Comparison of ENCODE assay signal across 15 cellular contexts in genomic region chr4:16875487-16875886, GRCh38. TPM values are rescaled to one million over a fixed set of nuclear protein-coding genes. Genes with fewer than 3 reads are reported as not detected.
DNase-seq lines count a peak whose midpoint lies in the region; ATAC-seq, FAIRE-seq and TF ChIP-seq lines count a peak whose summit lies in the region.
"Had no signal": no experiment of that assay in that cellular context is flagged by ENCODE, and none has a peak within 500 bp of the region (broad histone marks: within the 10 kb centered on the region; RNA-seq: fewer than 3 reads in every experiment).

No MANE protein-coding gene starts in this region.

- H3K27ac ChIP-seq in mesenchymal stem cell (ENCODE audit: low read length, poor library complexity, severe bottlenecking), result no peak overlapping the region
- H3K27ac ChIP-seq: colonic mucosa, vagina had no signal

- no peak overlapping the region for H2BK15ac ChIP-seq in mesenchymal stem cell (ENCODE audit: low read depth, poor library complexity, severe bottlenecking)

- H3K14ac ChIP-seq in mesenchymal stem cell (ENCODE audit: low read length in 2 of 2), result no peak overlapping the region

- no peaks in the 10 kb centered on the region for H3K4me1 ChIP-seq in mesenchymal stem cell (ENCODE audit: control insufficient read depth, insufficient read depth, low read depth, low read length)
- H3K4me1 ChIP-seq: colonic mucosa, vagina had no signal

- H2AFZ ChIP-seq in mesenchymal stem cell (ENCODE audit: low read depth, low read length), result no peak overlapping the region

- H3K18ac ChIP-seq in mesenchymal stem cell (ENCODE audit: low read depth in 1 of 2, low read length in 2 of 2), result no peak overlapping the region

- no peak for FAIRE-seq in frontal cortex (lab: Jason Lieb, UNC)
- no peak for FAIRE-seq in RCC 7860 (lab: Jason Lieb, UNC)
- FAIRE-seq: small intestine had no signal

- no peak overlapping the region for H4K91ac ChIP-seq in mesenchymal stem cell (ENCODE audit: low read length)

- no peaks in the 10 kb centered on the region for H3K9me3 ChIP-seq in mesenchymal stem cell (ENCODE audit: control insufficient read depth, low read length)
- H3K9me3 ChIP-seq: colonic mucosa, vagina had no signal

- WGBS in mesenchymal stem cell, result 10% methylated on average over 2 of the region's 5 CpGs

- DNase-seq in AG09309 (ENCODE audit: low read depth) (peak; percentile 75), NB4 (ENCODE audit: low read depth) (peak; percentile 14), choroid plexus epithelial cell (ENCODE audit: low read depth) (peak; percentile 94), mesenchymal stem cell (peak; percentile 84), frontal cortex (ENCODE audit: low spot score in 2 of 2) (no peak), left colon (no peak), RCC 7860 (ENCODE audit: low spot score) (no peak)
- DNase-seq: colonic mucosa; DMS53; NCI-H1694; NCI-H510A; small intestine; stimulated activated naive CD8-positive, alpha-beta T cell treated with anti-CD3 and anti-CD28 coated beads, Interleukin-15, Interleukin-2, amounts not matched to agents 100 U/mL and 50 U/mL, for 24 hours had no signal

- H3K27me3 ChIP-seq in mesenchymal stem cell (ENCODE audit: control insufficient read depth in 1 of 2, insufficient read depth in 1 of 2, low read length in 2 of 2), result no peaks in the 10 kb centered on the region
- H3K27me3 ChIP-seq: colonic mucosa, vagina had no signal

- no peaks in the 10 kb centered on the region for H3K79me1 ChIP-seq in mesenchymal stem cell (replicated peaks; ENCODE audit: low read length, poor library complexity, severe bottlenecking)

- H3K23ac ChIP-seq in mesenchymal stem cell (ENCODE audit: low read length in 2 of 2), result no peak overlapping the region

- H3K4me3 ChIP-seq in AG09309 (ENCODE audit: control insufficient read depth, low read depth, low read length), result no peak overlapping the region
- H3K4me3 ChIP-seq in NB4 (ENCODE audit: low read depth, low read length), result no peak overlapping the region
- H3K4me3 ChIP-seq in choroid plexus epithelial cell (ENCODE audit: low read depth, low read length), result no peak overlapping the region
- no peak overlapping the region for H3K4me3 ChIP-seq in mesenchymal stem cell (ENCODE audit: insufficient read depth in 1 of 2, low read depth in 1 of 2, low read length in 2 of 2)
- H3K4me3 ChIP-seq: colonic mucosa, vagina had no signal

- H2BK5ac ChIP-seq in mesenchymal stem cell (ENCODE audit: low read depth, low read length, poor library complexity, severe bottlenecking), result no peak overlapping the region

- no peak overlapping the region for H2AK5ac ChIP-seq in mesenchymal stem cell (ENCODE audit: low read length, severe bottlenecking)

- intact Hi-C loops in left colon (cut with DNase I, micrococcal nuclease), result no loop called here

- no peak overlapping the region for H4K8ac ChIP-seq in mesenchymal stem cell (ENCODE audit: low read length)

- peaks cover 0 to 27% of the 10 kb centered on the region in 2 experiments for H3K36me3 ChIP-seq in mesenchymal stem cell (ENCODE audit: control insufficient read depth in 1 of 2, insufficient read depth in 2 of 2, low read depth in 1 of 2, low read length in 2 of 2)
- H3K36me3 ChIP-seq: colonic mucosa, vagina had no signal

- no peak for TF ChIP-seq POLR2A in NB4 (IDR thresholded peaks at IDR 0.05; ENCODE audit: extremely low read depth, insufficient read length)

- H3K9ac ChIP-seq in mesenchymal stem cell (ENCODE audit: low read length), result peak overlapping the region; percentile 72

- no peak overlapping the region for H2BK120ac ChIP-seq in mesenchymal stem cell (ENCODE audit: low read depth, low read length)

- TF ChIP-seq CTCF in AG09309 (IDR thresholded peaks at IDR 0.05; ENCODE audit: control insufficient read depth, insufficient read depth, low read depth, low read length, missing control alignments), result no peak
- TF ChIP-seq CTCF in NB4 (IDR thresholded peaks at IDR 0.05; ENCODE audit: low read depth, low read length), result no peak
- TF ChIP-seq CTCF in choroid plexus epithelial cell (conservative IDR thresholded peaks at IDR 0.05; ENCODE audit: low read depth, low read length), result no peak

- H3K4me2 ChIP-seq in mesenchymal stem cell (ENCODE audit: low read length, poor library complexity, severe bottlenecking), result no peak overlapping the region

- H2BK12ac ChIP-seq in mesenchymal stem cell (ENCODE audit: low read length in 2 of 2), result no peak overlapping the region

- ATAC-seq in HG03108 (IDR thresholded peaks at IDR 0.05; ENCODE audit: unreplicated experiment), result no peak
- no peak for ATAC-seq in left colon
- ATAC-seq: stimulated activated naive CD8-positive, alpha-beta T cell treated with anti-CD3 and anti-CD28 coated beads, Interleukin-15, Interleukin-2, amounts not matched to agents 100 U/mL and 50 U/mL, for 24 hours had no signal

- no peak overlapping the region for H3K4ac ChIP-seq in mesenchymal stem cell (ENCODE audit: low read depth in 1 of 2, low read length in 2 of 2)

RNA-seq across cellular contexts. Expression of gene LDB2, which starts 23.0 kb away (rescaled TPM):
- polyA plus RNA-seq in mesenchymal stem cell (2013, experiment 1 of 2), result 20.1 TPM
- 22.8 TPM for polyA plus RNA-seq in mesenchymal stem cell (2013, experiment 2 of 2)
- total RNA-seq in frontal cortex (216 TPM), left colon (1 to 10 TPM; 3.1 to 6.9 TPM)

Comparison
In these comparisons a context has a peak if more than half of its experiments do, and no peak if none do; other contexts are left out.
1. DNase-seq: peak in AG09309 (single experiment), NB4 (single experiment), choroid plexus epithelial cell (single experiment) and mesenchymal stem cell (single experiment); none in frontal cortex (0 of 2), left colon (0 of 2) and RCC 7860 (single experiment).
2. RNA of gene LDB2, which starts 23.0 kb away (total RNA-seq): 216 TPM in frontal cortex (single experiment); 3.1 to 6.9 TPM in left colon; every median in the first group is over 10 times any median in the second.